In genomic region chr18:59374112-59374511, GRCh38 we compare ENCODE assay signal across 32 cellular contexts. TPM values are rescaled to one million over a fixed set of nuclear protein-coding genes. Genes with fewer than 3 reads are reported as not detected.
"Had no signal": no experiment of that assay in that cellular context is flagged by ENCODE, and none has a peak within 500 bp of the region (broad histone marks: within the 10 kb centered on the region; RNA-seq: fewer than 3 reads in every experiment).

No MANE protein-coding gene starts in this region.

- H3K36me3 ChIP-seq: ascending aorta, heart right ventricle, left lung, lower lobe of right lung, neutrophil, right lobe of liver, transverse colon had no signal

- H3K9me3 ChIP-seq: ascending aorta, left lung, lower lobe of right lung, neutrophil, right lobe of liver, testis, transverse colon had no signal

- H3K27me3 ChIP-seq: ascending aorta, left lung, right lobe of liver, testis had no signal

- H3K4me3 ChIP-seq: ascending aorta, coronary artery, heart right ventricle, left lung, lower lobe of right lung, right lobe of liver, testis, transverse colon had no signal

- ATAC-seq: activated CD4-positive, CD25-positive, alpha-beta regulatory T cell treated with anti-CD3 and anti-CD28 coated beads, Interleukin-2, amount 50 U/mL, for 24 hours; foreskin keratinocyte; heart right ventricle; left lung; lower lobe of right lung; natural killer cell; right lobe of liver had no signal

- DNase-seq: activated CD4-positive, alpha-beta memory T cell treated with anti-CD3 and anti-CD28 coated beads for 36 hours; activated CD4-positive, alpha-beta T cell treated with anti-CD3 and anti-CD28 coated beads, Interleukin-2, amount 10 ng/mL, durations not matched to agents 24 days and 14 days; activated CD8-positive, alpha-beta memory T cell treated with anti-CD3 and anti-CD28 coated beads, Interleukin-2, amount 50 U/mL, for 4 hours; activated effector memory CD4-positive, alpha-beta T cell treated with anti-CD3 and anti-CD28 coated beads, Interleukin-2, amount 50 U/mL, for 16 hours; activated naive CD4-positive, alpha-beta T cell treated with anti-CD3 and anti-CD28 coated beads, Interleukin-2, amount 10 ng/mL, durations not matched to agents 7 days and 5 days; activated naive CD8-positive, alpha-beta T cell treated with anti-CD3 and anti-CD28 coated beads, Interleukin-2, amount 10 ng/mL, durations not matched to agents 7 days and 5 days; activated T-cell treated with anti-CD3 and anti-CD28 coated beads, Interleukin-2, amount 50 U/mL, for 1 hour; foreskin keratinocyte; heart right ventricle; left lung; lower lobe of right lung; mesendoderm; natural killer cell; right lobe of liver; stimulated activated CD4-positive, alpha-beta T cell treated with anti-CD3 and anti-CD28 coated beads, Interleukin-2, amount 100 ng/mL, for 48 hours; stimulated activated naive CD4-positive, alpha-beta T cell treated with Interleukin-2 at 50 U/mL for 16 hours; T-helper 2 cell; testis; transverse colon had no signal

- H3K27ac ChIP-seq: ascending aorta, coronary artery, foreskin keratinocyte, heart right ventricle, left lung, lower lobe of right lung, neutrophil, right lobe of liver, testis, transverse colon had no signal

RNA-seq across cellular contexts. Expression of gene CPLX4, which starts 55.7 kb away (rescaled TPM):
- total RNA-seq: activated CD4-positive, alpha-beta memory T cell treated with anti-CD3 and anti-CD28 coated beads for 36 hours; activated CD4-positive, alpha-beta T cell treated with anti-CD3 and anti-CD28 coated beads, Interleukin-2, amount 10 ng/mL, durations not matched to agents 24 days and 14 days; activated CD8-positive, alpha-beta memory T cell treated with anti-CD3 and anti-CD28 coated beads for 36 hours; activated naive CD8-positive, alpha-beta T cell treated with anti-CD3 and anti-CD28 coated beads, Interleukin-2, amount 10 ng/mL, durations not matched to agents 7 days and 5 days; activated T-helper 1 cell treated with anti-CD3 and anti-CD28 coated beads, Interleukin-12 subunit alpha, Interleukin-12 subunit beta, Interleukin-2, Interleukin-4 antibody, amounts not matched to agents 30 ng/mL and 10 ng/mL and 1 ng/mL, durations not matched to agents 14 hours and 24 hours and 36 hours; ascending aorta; cardiac septum; endothelial cell of umbilical vein; foreskin keratinocyte; glomerular endothelial cell; kidney epithelial cell; left lung; lower lobe of right lung; natural killer cell; osteocyte; posterior vena cava; skeletal muscle tissue; transverse colon had no signal
